1 cellular context compared by ENCODE assay signal in the genomic region with DNA sequence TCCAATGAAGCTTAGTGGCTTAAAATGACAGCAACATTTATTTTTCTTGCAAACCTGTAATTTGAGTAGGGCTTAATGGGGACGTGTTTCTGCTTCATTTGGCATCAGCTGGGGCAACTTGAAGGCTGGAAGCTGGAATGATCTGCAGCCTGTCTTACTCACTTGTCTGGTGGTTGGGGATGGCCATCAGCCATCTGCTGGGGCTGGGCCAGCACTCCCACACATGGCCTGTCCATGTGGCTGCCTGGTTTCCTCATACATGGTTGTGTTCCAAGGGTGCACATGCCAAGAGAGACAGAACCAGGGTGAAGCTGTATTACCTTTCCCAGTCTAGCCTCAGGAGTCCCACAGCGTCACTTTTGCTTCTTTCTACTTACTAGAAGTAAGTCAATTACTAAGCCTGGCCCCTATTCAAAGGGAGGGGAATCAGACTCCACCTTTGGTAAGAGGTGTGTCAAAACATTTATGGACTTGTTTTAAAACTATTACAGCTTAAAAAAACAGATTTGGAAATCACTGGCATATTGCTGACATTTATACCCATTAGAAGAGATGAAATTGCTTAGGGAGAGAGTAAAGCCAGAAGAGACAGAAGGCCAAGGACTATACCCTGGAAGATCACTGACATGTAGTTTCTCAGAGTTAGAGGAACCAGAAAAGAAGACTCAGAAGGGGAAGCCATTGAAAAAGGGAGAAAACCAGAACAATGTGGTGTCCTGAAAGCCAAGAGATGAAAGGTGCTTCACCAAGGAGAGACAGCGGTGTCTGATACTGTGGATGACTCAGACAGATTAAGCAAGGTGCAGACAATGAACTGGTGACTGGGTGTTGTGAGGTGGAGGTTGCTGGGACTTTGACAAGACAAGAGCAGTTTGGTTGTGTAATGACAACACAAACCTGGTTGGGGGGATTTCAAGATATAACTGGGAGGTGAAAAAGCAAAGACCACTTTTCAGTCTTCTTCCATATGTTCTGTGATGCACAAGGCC.
TF ChIP-seq lines count a peak whose summit lies in the region.

No MANE protein-coding gene starts in this region.

TF ChIP-seq in H1, 55 proteins besides CTCF, POLR2A, EP300 and RAD21:
- TF ChIP-seq BCL11A (IDR thresholded peaks at IDR 0.05; ENCODE audit: low read depth in 2 of 2, low read length in 2 of 2) (no peak), HDAC6 (IDR thresholded peaks at IDR 0.05; ENCODE audit: low read depth, low read length) (no peak), SIX5 (IDR thresholded peaks at IDR 0.05; ENCODE audit: low read depth, low read length) (no peak), ASH2L (IDR thresholded peaks at IDR 0.05; ENCODE audit: low read length) (no peak), MAFK (IDR thresholded peaks at IDR 0.05; ENCODE audit: low read depth, low read length) (no peak), SRF (IDR thresholded peaks at IDR 0.05; ENCODE audit: low read depth, low read length) (no peak), CBX5 (IDR thresholded peaks at IDR 0.05; ENCODE audit: low read depth, low read length) (no peak), SAP30 (IDR thresholded peaks at IDR 0.05; ENCODE audit: insufficient read depth, insufficient replicate concordance, low read length) (no peak)
- TF ChIP-seq, protein P1, sequence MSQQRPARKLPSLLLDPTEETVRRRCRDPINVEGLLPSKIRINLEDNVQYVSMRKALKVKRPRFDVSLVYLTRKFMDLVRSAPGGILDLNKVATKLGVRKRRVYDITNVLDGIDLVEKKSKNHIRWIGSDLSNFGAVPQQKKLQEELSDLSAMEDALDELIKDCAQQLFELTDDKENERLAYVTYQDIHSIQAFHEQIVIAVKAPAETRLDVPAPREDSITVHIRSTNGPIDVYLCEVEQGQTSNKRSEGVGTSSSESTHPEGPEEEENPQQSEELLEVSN (IDR thresholded peaks at IDR 0.05): no peak
- TF ChIP-seq, protein P2, sequence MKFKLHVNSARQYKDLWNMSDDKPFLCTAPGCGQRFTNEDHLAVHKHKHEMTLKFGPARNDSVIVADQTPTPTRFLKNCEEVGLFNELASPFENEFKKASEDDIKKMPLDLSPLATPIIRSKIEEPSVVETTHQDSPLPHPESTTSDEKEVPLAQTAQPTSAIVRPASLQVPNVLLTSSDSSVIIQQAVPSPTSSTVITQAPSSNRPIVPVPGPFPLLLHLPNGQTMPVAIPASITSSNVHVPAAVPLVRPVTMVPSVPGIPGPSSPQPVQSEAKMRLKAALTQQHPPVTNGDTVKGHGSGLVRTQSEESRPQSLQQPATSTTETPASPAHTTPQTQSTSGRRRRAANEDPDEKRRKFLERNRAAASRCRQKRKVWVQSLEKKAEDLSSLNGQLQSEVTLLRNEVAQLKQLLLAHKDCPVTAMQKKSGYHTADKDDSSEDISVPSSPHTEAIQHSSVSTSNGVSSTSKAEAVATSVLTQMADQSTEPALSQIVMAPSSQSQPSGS (IDR thresholded peaks at IDR 0.05; ENCODE audit: low read length): no peak
